5 cellular contexts compared by ENCODE assay signal in genomic region chrX:49042581-49043219, GRCh38. TPM values are rescaled to one million over a fixed set of nuclear protein-coding genes. Genes with fewer than 3 reads are reported as not detected.
A peak's percentile ranks its signal among the peaks of the same experiment; 100 is the strongest.
DNase-seq lines count a peak whose midpoint lies in the region; ATAC-seq and TF ChIP-seq lines count a peak whose summit lies in the region.

No MANE protein-coding gene starts in this region.

- H3K9me3 ChIP-seq in ascending aorta = no peaks in the 10 kb centered on the region

- no peaks in the 10 kb centered on the region for H3K27me3 ChIP-seq in ascending aorta

- H3K36me3 ChIP-seq in ascending aorta = peaks cover 12 to 17% of the 10 kb centered on the region in 2 donors

- peak overlapping the region; percentile 95 to 98 for H3K27ac ChIP-seq in ascending aorta

- DNase-seq in ascending aorta (ENCODE audit: low spot score in 2 of 2) (no peak), naive B cell (no peak)

- H3K4me1 Mint-ChIP-seq in naive B cell = peaks cover 20 to 41% (median 40%) of the 10 kb centered on the region in 3 donors

- peak overlapping the region; percentile 68 to 73 for H3K4me3 ChIP-seq in ascending aorta

- TF ChIP-seq CTCF in ascending aorta (IDR thresholded peaks at IDR 0.05) = no peak

- intact Hi-C loops in ascending aorta (cut with DNase I) = loop anchor here (1.0 to 5.0 kb wide), 9 partner anchors 11 to 240 kb away; partner anchors contain the start of genes GRIPAP1, HDAC6, PIM2 and PQBP1

- peak overlapping the region; percentile 89 to 97 (median 94) for H3K27ac Mint-ChIP-seq in naive B cell

- H3K9me3 Mint-ChIP-seq in naive B cell = peaks cover 0 to 7% (median 0%) of the 10 kb centered on the region in 7 donors

- ATAC-seq in HG03025 (IDR thresholded peaks at IDR 0.05; ENCODE audit: low FRiP score, unreplicated experiment) (peak; percentile 12), naive B cell (ENCODE audit: low read depth in 2 of 2) (peak in 1 of 2 donors; percentile 1), esophagus mucosa (no peak), GM18907 (IDR thresholded peaks at IDR 0.05; ENCODE audit: unreplicated experiment) (no peak)

- no peaks in the 10 kb centered on the region for H3K27me3 Mint-ChIP-seq in naive B cell

- peaks cover 0 to 3% of the 10 kb centered on the region in 2 donors for H3K4me1 ChIP-seq in ascending aorta

- peak overlapping the region; percentile 83 to 94 (median 88) for H3K4me3 Mint-ChIP-seq in naive B cell

- peaks cover 0 to 5% of the 10 kb centered on the region in 2 donors for H3K36me3 Mint-ChIP-seq in naive B cell

RNA-seq across cellular contexts. Expression of gene TFE3, which starts 0.5 kb away (rescaled TPM):
- total RNA-seq in ascending aorta = 141 TPM
- polyA plus RNA-seq in naive B cell (ENCODE audit: low read depth in 6 of 6) = 10 to 100 TPM in 1 of 6 donors, 1 to 10 TPM in 5; 4.5 to 11.4 (median 6.1) TPM
- 20.2 TPM for total RNA-seq in esophagus mucosa

RNA-seq across cellular contexts. Expression of gene CCDC120, which starts 16.1 kb away (rescaled TPM):
- total RNA-seq in ascending aorta (0.11 TPM), esophagus mucosa (27.7 TPM)
- 1 to 10 TPM in 1 of 6 donors, under 1 TPM in 4, not detected in 1; 0.62 to 1.7 (median 0.79) TPM for polyA plus RNA-seq in naive B cell (ENCODE audit: low read depth in 6 of 6)

RNA-seq across cellular contexts. Expression of gene PRAF2, which starts 31.1 kb away (rescaled TPM):
- total RNA-seq in ascending aorta (48.4 TPM), esophagus mucosa (4.8 TPM)
- polyA plus RNA-seq in naive B cell (ENCODE audit: low read depth in 6 of 6) = 10 to 100 TPM; 25.5 to 49.0 (median 38.8) TPM

RNA-seq across cellular contexts. Expression of gene WDR45, which starts 37.0 kb away (rescaled TPM):
- 169 TPM for total RNA-seq in ascending aorta
- 10 to 100 TPM; 50.0 to 84.9 (median 57.4) TPM for polyA plus RNA-seq in naive B cell (ENCODE audit: low read depth in 6 of 6)
- total RNA-seq in esophagus mucosa = 30.3 TPM

RNA-seq across cellular contexts. Expression of gene GRIPAP1, which starts 40.6 kb away (rescaled TPM):
- total RNA-seq in ascending aorta = 15.0 TPM
- 10 to 100 TPM in 5 of 6 donors, 1 to 10 TPM in 1; 9.3 to 26.8 (median 13.6) TPM for polyA plus RNA-seq in naive B cell (ENCODE audit: low read depth in 6 of 6)
- total RNA-seq in esophagus mucosa = 21.2 TPM

Comparison
In these comparisons a context has a peak if more than half of its experiments do, and no peak if none do; other contexts are left out.
1. RNA of gene CCDC120, which starts 16.1 kb away (total RNA-seq): 27.7 TPM in esophagus mucosa (single experiment); 0.11 TPM in ascending aorta (single experiment); every median in the first group is over 10 times any median in the second.